22 cellular contexts compared by ENCODE assay signal in genomic region chr7:131932271-131932670, GRCh38.
"Had no signal": no experiment of that assay in that cellular context is flagged by ENCODE, and none has a peak within 500 bp of the region (broad histone marks: within the 10 kb centered on the region; RNA-seq: fewer than 3 reads in every experiment).

No MANE protein-coding gene starts in this region.

- H3K9me3 ChIP-seq: esophagus muscularis mucosa, gastrocnemius medialis, left ventricle myocardium inferior, transverse colon, uterus had no signal

- H3K4me1 ChIP-seq: esophagus muscularis mucosa, gastrocnemius medialis, left ventricle myocardium inferior, transverse colon, uterus had no signal

- H3K4me3 ChIP-seq: esophagus muscularis mucosa, gastrocnemius medialis, left ventricle myocardium inferior, transverse colon, uterus had no signal

- H3K4me3 Mint-ChIP-seq: activated CD4-positive, alpha-beta T cell treated with anti-CD3 and anti-CD28 coated beads, Interleukin-2, amount 10 ng/mL, durations not matched to agents 7 days and 5 days; activated CD8-positive, alpha-beta memory T cell treated with anti-CD3 and anti-CD28 coated beads, Interleukin-2, amount 10 ng/mL, durations not matched to agents 7 days and 5 days; activated CD8-positive, alpha-beta T cell treated with anti-CD3 and anti-CD28 coated beads for 36 hours; brain; naive thymus-derived CD4-positive, alpha-beta T cell; neural crest cell; stimulated activated naive B cell treated with anti-CD40 and anti-IgM and Interleukin-4, amounts not matched to agents 10 μg/mL and 1 μg/mL and 100 μg/mL, for 72 hours had no signal

- H3K27me3 ChIP-seq: gastrocnemius medialis, transverse colon, uterus had no signal

- H3K27ac Mint-ChIP-seq: activated CD4-positive, alpha-beta T cell treated with anti-CD3 and anti-CD28 coated beads, Interleukin-2, amount 10 ng/mL, durations not matched to agents 7 days and 5 days; activated CD8-positive, alpha-beta memory T cell treated with anti-CD3 and anti-CD28 coated beads, Interleukin-2, amount 10 ng/mL, durations not matched to agents 7 days and 5 days; activated CD8-positive, alpha-beta T cell treated with anti-CD3 and anti-CD28 coated beads for 36 hours; naive thymus-derived CD4-positive, alpha-beta T cell; stimulated activated naive B cell treated with anti-CD40 and anti-IgM and Interleukin-4, amounts not matched to agents 10 μg/mL and 1 μg/mL and 100 μg/mL, for 72 hours had no signal

- H3K27me3 Mint-ChIP-seq: activated CD8-positive, alpha-beta memory T cell treated with anti-CD3 and anti-CD28 coated beads, Interleukin-2, amount 10 ng/mL, durations not matched to agents 7 days and 5 days had no signal

- H3K9me3 Mint-ChIP-seq: activated CD4-positive, alpha-beta T cell treated with anti-CD3 and anti-CD28 coated beads, Interleukin-2, amount 10 ng/mL, durations not matched to agents 7 days and 5 days; activated CD8-positive, alpha-beta T cell treated with anti-CD3 and anti-CD28 coated beads for 36 hours; neural crest cell had no signal

- H3K27ac ChIP-seq: esophagus muscularis mucosa, gastrocnemius medialis, left ventricle myocardium inferior, transverse colon, uterus had no signal

- H3K36me3 ChIP-seq: esophagus muscularis mucosa, gastrocnemius medialis, left ventricle myocardium inferior, transverse colon, uterus had no signal

- H3K4me1 Mint-ChIP-seq: activated CD4-positive, alpha-beta T cell treated with anti-CD3 and anti-CD28 coated beads, Interleukin-2, amount 10 ng/mL, durations not matched to agents 7 days and 5 days; activated CD8-positive, alpha-beta memory T cell treated with anti-CD3 and anti-CD28 coated beads, Interleukin-2, amount 10 ng/mL, durations not matched to agents 7 days and 5 days; naive thymus-derived CD4-positive, alpha-beta T cell; neural crest cell; stimulated activated naive B cell treated with anti-CD40 and anti-IgM and Interleukin-4, amounts not matched to agents 10 μg/mL and 1 μg/mL and 100 μg/mL, for 72 hours had no signal

- DNase-seq: activated CD4-positive, alpha-beta T cell treated with anti-CD3 and anti-CD28 coated beads, Interleukin-2, amount 10 ng/mL, durations not matched to agents 7 days and 5 days; activated CD8-positive, alpha-beta memory T cell treated with anti-CD3 and anti-CD28 coated beads, Interleukin-2, amount 10 ng/mL, durations not matched to agents 7 days and 5 days; activated CD8-positive, alpha-beta T cell treated with anti-CD3 and anti-CD28 coated beads for 36 hours; aorta; caudate nucleus; dermis blood vessel endothelial cell; effector memory CD4-positive, alpha-beta T cell; gastrocnemius medialis; hippocampal formation; left ventricle myocardium inferior; naive thymus-derived CD4-positive, alpha-beta T cell; retina; stimulated activated CD4-positive, alpha-beta T cell treated with anti-CD3 and anti-CD28 coated beads, Interleukin-2, amount 100 ng/mL, for 48 hours; stimulated activated CD8-positive, alpha-beta memory T cell treated with anti-CD3 and anti-CD28 coated beads, Interleukin-4, amount 100 ng/mL, for 48 hours; stimulated activated naive B cell treated with anti-CD40 and anti-IgM and Interleukin-4, amounts not matched to agents 10 μg/mL and 1 μg/mL and 100 μg/mL, for 72 hours; transverse colon; uterus had no signal

- H3K36me3 Mint-ChIP-seq: activated CD8-positive, alpha-beta memory T cell treated with anti-CD3 and anti-CD28 coated beads, Interleukin-2, amount 10 ng/mL, durations not matched to agents 7 days and 5 days; activated naive CD4-positive, alpha-beta T cell treated with anti-CD3 and anti-CD28 coated beads, Interleukin-2, amount 50 U/mL, for 72 hours; brain; naive thymus-derived CD4-positive, alpha-beta T cell; stimulated activated naive B cell treated with anti-CD40 and anti-IgM and Interleukin-4, amounts not matched to agents 10 μg/mL and 1 μg/mL and 100 μg/mL, for 72 hours had no signal

- ATAC-seq: activated CD4-positive, CD25-positive, alpha-beta regulatory T cell treated with anti-CD3 and anti-CD28 coated beads, Interleukin-2, amount 50 U/mL, for 24 hours; activated CD8-positive, alpha-beta memory T cell treated with anti-CD3 and anti-CD28 coated beads, Interleukin-2, amount 10 ng/mL, durations not matched to agents 7 days and 5 days; activated CD8-positive, alpha-beta T cell treated with anti-CD3 and anti-CD28 coated beads for 36 hours; activated naive CD4-positive, alpha-beta T cell treated with anti-CD3 and anti-CD28 coated beads, Interleukin-2, amount 50 U/mL, for 72 hours; gastrocnemius medialis; naive thymus-derived CD4-positive, alpha-beta T cell; stimulated activated naive B cell treated with anti-CD40 and anti-IgM and Interleukin-4, amounts not matched to agents 10 μg/mL and 1 μg/mL and 100 μg/mL, for 72 hours had no signal
